In genomic region chr16:1581804-1582203, GRCh38 we compare ENCODE assay signal across 25 cellular contexts. TPM values are rescaled to one million over a fixed set of nuclear protein-coding genes. Genes with fewer than 3 reads are reported as not detected.
"Had no signal": no experiment of that assay in that cellular context is flagged by ENCODE, and none has a peak within 500 bp of the region (broad histone marks: within the 10 kb centered on the region; RNA-seq: fewer than 3 reads in every experiment).

No MANE protein-coding gene starts in this region.

- H3K36me3 ChIP-seq: SJSA1 had no signal

- H3K27me3 ChIP-seq: Peyer's patch, SJSA1 had no signal

- H3K4me2 ChIP-seq: PC-9 had no signal

- H3K4me1 ChIP-seq: Peyer's patch, SJSA1 had no signal

- H3K9me3 ChIP-seq: Peyer's patch, SJSA1 had no signal

- H2AFZ ChIP-seq: PC-9 had no signal

- H3K4me3 ChIP-seq: PC-9, Peyer's patch, SJSA1, SK-N-MC had no signal

- H3K27ac ChIP-seq: PC-9, Peyer's patch, SJSA1, SK-N-MC had no signal

- DNase-seq: KBM-7; MV-4-11; NCI-H1048; NCI-H1105; NCI-H1436 treated with DMSO at 0.1 percent for 48 hours; NCI-H1694; NCI-H187 treated with DMSO at 0.1 percent for 48 hours; NCI-H2029 treated with DMSO at 0.1 percent for 48 hours; NCI-H2171 treated with DMSO at 0.1 percent for 48 hours; NCI-H345; NCI-H446 treated with DMSO at 0.1 percent for 48 hours; NCI-H510A treated with DMSO at 0.1 percent for 48 hours; NCI-H526; NCI-H82; NK-92 treated with Interleukin-12 subunit alpha and Interleukin-12 subunit beta, amount 100 ng/mL, for 24 hours; OCI-M1; PC-9; Peyer's patch; SIG-M5 had no signal

- ATAC-seq: Right ventricle myocardium inferior had no signal

RNA-seq across cellular contexts. Expression of gene TMEM204, which starts 48.3 kb away (rescaled TPM):
- total RNA-seq: LHCN-M2, MCF 10A, PC-9, RPMI7951 had no signal
